Comparison of ENCODE assay signal across 8 cellular contexts in the genomic region with DNA sequence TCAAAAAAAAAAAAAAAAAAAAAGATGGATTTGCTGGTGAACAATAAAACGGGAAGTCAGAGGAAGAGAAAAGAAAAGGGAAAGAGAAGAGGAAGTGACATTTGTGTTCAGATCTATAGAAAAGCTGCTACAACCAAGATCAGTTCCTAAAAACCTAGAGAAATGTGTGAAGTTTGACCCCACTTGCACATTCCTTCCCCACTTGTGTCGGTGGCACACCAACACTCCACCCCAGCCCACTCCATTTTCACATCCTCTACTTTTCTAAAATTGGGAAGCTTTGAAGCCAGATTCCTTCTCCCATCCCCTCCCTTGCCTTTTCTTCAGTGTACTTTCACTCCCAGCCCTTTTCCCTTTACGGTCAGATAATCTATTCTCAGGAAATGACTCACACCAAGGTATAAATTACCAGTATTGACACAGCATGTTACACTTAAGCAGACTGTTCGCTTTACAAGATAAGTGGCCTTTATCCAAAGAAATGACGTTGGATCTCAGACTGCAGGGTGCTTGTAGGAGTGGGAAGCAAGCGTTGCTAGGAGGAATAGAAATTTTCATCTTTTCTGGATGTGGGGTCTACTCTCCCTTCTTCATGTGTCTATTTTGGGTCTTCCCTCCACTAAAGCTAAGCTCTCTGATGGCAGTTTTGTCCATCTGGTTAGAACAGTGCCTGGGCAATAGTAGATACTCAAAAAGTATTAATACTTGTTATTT.
DNase-seq lines count a peak whose midpoint lies in the region; ATAC-seq, FAIRE-seq and TF ChIP-seq lines count a peak whose summit lies in the region.

No MANE protein-coding gene starts in this region.

- no peak overlapping the region for H3K4me3 ChIP-seq in HL-60 (replicated peaks; ENCODE audit: insufficient read depth, low read length)
- H3K4me3 ChIP-seq in endothelial cell of umbilical vein (replicated peaks in 1 of 3; ENCODE audit: insufficient read depth in 1 of 3, low read depth in 1 of 3, low read length in 3 of 3), result peak overlapping the region in 1 of 3 experiments; percentile 34
- peak overlapping the region; percentile 24 for H3K4me3 ChIP-seq in osteoblast (ENCODE audit: insufficient read depth, low read length)
- H3K4me3 ChIP-seq in tibial nerve, result no peak overlapping the region

- BruUV-seq in endothelial cell of umbilical vein (replicated peaks; lab: Mats Ljungman, UMichigan), result no TSS peak

- peak; percentile 83 for FAIRE-seq in endothelial cell of umbilical vein (lab: Jason Lieb, UNC)
- FAIRE-seq in GM19239 (lab: Jason Lieb, UNC), result no peak

- peak; percentile 6 to 31 for DNase-seq in HL-60 (ENCODE audit: low read depth in 1 of 2, low spot score in 1 of 2)
- DNase-seq in NOMO-1 treated with dmso at 0.1 percent for 144 hours (lab: John Stamatoyannopoulos, UW; ENCODE audit: unreplicated experiment), result peak; percentile 43
- DNase-seq in endothelial cell of umbilical vein (ENCODE audit: low read depth, low spot score), result peak; percentile 92
- DNase-seq in osteoblast (ENCODE audit: insufficient read length, low spot score, missing footprints), result peak; percentile 88
- no peak for DNase-seq in effector CD8-positive, alpha-beta T cell (lab: John Stamatoyannopoulos, UW)
- no peak for DNase-seq in tibial nerve (ENCODE audit: low spot score in 2 of 2)
- no peak for DNase-seq in GM19239 (ENCODE audit: insufficient read length, low spot score)

- H3K9ac ChIP-seq in endothelial cell of umbilical vein (replicated peaks; ENCODE audit: extremely low read depth, insufficient read depth, low read length), result peak overlapping the region; percentile 73

- H3K36me3 ChIP-seq in endothelial cell of umbilical vein (ENCODE audit: control insufficient read depth in 2 of 2, extremely low read depth in 1 of 2, insufficient read depth in 2 of 2, low read length in 2 of 2), result no peaks in the 10 kb centered on the region
- H3K36me3 ChIP-seq in osteoblast (ENCODE audit: insufficient read depth, low read length), result no peaks in the 10 kb centered on the region
- H3K36me3 ChIP-seq in tibial nerve, result no peaks in the 10 kb centered on the region

- H3K27ac ChIP-seq in HL-60 (replicated peaks) (peak overlapping the region; percentile 1; the same call in 1 of the 2 replicates), endothelial cell of umbilical vein (ENCODE audit: insufficient read depth, low read depth, low read length) (peak overlapping the region; percentile 94), osteoblast (ENCODE audit: low read depth, low read length) (peak overlapping the region; percentile 49), tibial nerve (no peak overlapping the region)

- no peaks in the 10 kb centered on the region for H4K20me1 ChIP-seq in endothelial cell of umbilical vein (replicated peaks; ENCODE audit: control insufficient read depth, extremely low read depth, insufficient read depth, low read length)
- no peaks in the 10 kb centered on the region for H4K20me1 ChIP-seq in osteoblast (ENCODE audit: insufficient read depth, low read length)

- TF ChIP-seq POLR2A in endothelial cell of umbilical vein (IDR thresholded peaks at IDR 0.05; ENCODE audit: low read depth, low read length) (no peak), tibial nerve (IDR thresholded peaks at IDR 0.05) (no peak)

- H3K4me2 ChIP-seq in endothelial cell of umbilical vein (ENCODE audit: insufficient read depth, low read length) (peak overlapping the region; percentile 73), osteoblast (ENCODE audit: insufficient read depth, low read length) (peak overlapping the region; percentile 74)

- H3K9me1 ChIP-seq in endothelial cell of umbilical vein (replicated peaks; ENCODE audit: control insufficient read depth, extremely low read depth, insufficient read depth, low read length), result no peaks in the 10 kb centered on the region

- intact Hi-C loops in endothelial cell of umbilical vein (cut with micrococcal nuclease), result loop anchor here (1.0 to 2.0 kb wide), 7 partner anchors 38 to 286 kb away; a partner anchor contains a TSS

- H2AFZ ChIP-seq in endothelial cell of umbilical vein (ENCODE audit: low read depth, low read length) (peak overlapping the region; percentile 44), osteoblast (ENCODE audit: low read length) (peak overlapping the region; percentile 56)

- CTCF ChIA-PET in endothelial cell of umbilical vein (lab: Charles Lee), result interaction anchor here (0.7 to 1.0 kb wide), 3 partner anchors 37 to 125 kb away, joined by 4 to 5 read pairs (median 4); no protein-coding TSS in a partner anchor

- 23 to 25% methylated on average over 6 of the region's 6 CpGs for WGBS in tibial nerve, 2 donors

- H3K27me3 ChIP-seq in HL-60 (ENCODE audit: insufficient read depth, poor library complexity, severe bottlenecking) (no peaks in the 10 kb centered on the region), endothelial cell of umbilical vein (ENCODE audit: control insufficient read depth in 2 of 2, insufficient read depth in 2 of 2, low read length in 2 of 2) (no peaks in the 10 kb centered on the region), osteoblast (ENCODE audit: insufficient read depth, low read length) (no peaks in the 10 kb centered on the region), tibial nerve (no peaks in the 10 kb centered on the region)

- H3K9me3 ChIP-seq in endothelial cell of umbilical vein (replicated peaks; ENCODE audit: control insufficient read depth, insufficient read depth, low read length) (no peaks in the 10 kb centered on the region), osteoblast (ENCODE audit: low read depth, low read length) (no peaks in the 10 kb centered on the region), tibial nerve (no peaks in the 10 kb centered on the region)

- ATAC-seq in HG02852 (IDR thresholded peaks at IDR 0.05; ENCODE audit: unreplicated experiment), result no peak

- POLR2A ChIA-PET in endothelial cell of umbilical vein (lab: Charles Lee), result interaction anchor here (0.7 kb wide), 1 partner anchor 951 kb away, joined by 3 read pairs; no protein-coding TSS in a partner anchor

- dilution Hi-C loops in endothelial cell of umbilical vein (cut with MboI; ENCODE audit: extremely low pct_ligation_motif_present, low sequenced_read_pairs), result no loop called here

- TF ChIP-seq EP300 in tibial nerve (IDR thresholded peaks at IDR 0.05), result no peak

- H3K79me2 ChIP-seq in endothelial cell of umbilical vein (ENCODE audit: control insufficient read depth, insufficient read depth, low read length) (no peaks in the 10 kb centered on the region), osteoblast (ENCODE audit: insufficient read depth, low read length) (no peaks in the 10 kb centered on the region)

- H3K4me1 ChIP-seq in endothelial cell of umbilical vein (ENCODE audit: control insufficient read depth, extremely low read depth, insufficient read depth, low read length), result peaks cover 26% of the 10 kb centered on the region
- peaks cover 20% of the 10 kb centered on the region for H3K4me1 ChIP-seq in osteoblast (ENCODE audit: insufficient read depth, low read length)
- peaks cover 0 to 6% (median 0%) of the 10 kb centered on the region in 4 donors for H3K4me1 ChIP-seq in tibial nerve

- no peak for TF ChIP-seq CTCF in HL-60 (IDR thresholded peaks at IDR 0.05; ENCODE audit: insufficient read depth, low read length)
- no peak for TF ChIP-seq CTCF in endothelial cell of umbilical vein (IDR thresholded peaks at IDR 0.05; ENCODE audit: extremely low read depth in 1 of 2, insufficient read depth in 1 of 2, low read depth in 1 of 2, low read length in 2 of 2)
- no peak for TF ChIP-seq CTCF in osteoblast (IDR thresholded peaks at IDR 0.05; ENCODE audit: extremely low read depth, low read depth, low read length)
- TF ChIP-seq CTCF in tibial nerve (IDR thresholded peaks at IDR 0.05), result no peak

TF ChIP-seq in endothelial cell of umbilical vein, 7 proteins besides CTCF, POLR2A, EP300 and RAD21:
- TF ChIP-seq GATA2 (IDR thresholded peaks at IDR 0.05; ENCODE audit: insufficient read depth, insufficient read length, low read depth, low read length) (peak; percentile 82), MYC (IDR thresholded peaks at IDR 0.05; ENCODE audit: low read depth, low read length) (no peak), JUN (IDR thresholded peaks at IDR 0.05; ENCODE audit: borderline replicate concordance, insufficient read depth, insufficient read length, low read depth) (peak; percentile 91), FOS (IDR thresholded peaks at IDR 0.05; ENCODE audit: borderline replicate concordance, insufficient read depth, low read length) (peak; percentile 92), EZH2 (IDR thresholded peaks at IDR 0.05; ENCODE audit: borderline replicate concordance, low read depth, low read length, severe bottlenecking) (no peak), POLR2AphosphoS5 (IDR thresholded peaks at IDR 0.05; ENCODE audit: insufficient read depth, low read depth, low read length) (peak; percentile 56)
- TF ChIP-seq, protein P1, sequence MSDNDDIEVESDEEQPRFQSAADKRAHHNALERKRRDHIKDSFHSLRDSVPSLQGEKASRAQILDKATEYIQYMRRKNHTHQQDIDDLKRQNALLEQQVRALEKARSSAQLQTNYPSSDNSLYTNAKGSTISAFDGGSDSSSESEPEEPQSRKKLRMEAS (IDR thresholded peaks at IDR 0.05; ENCODE audit: insufficient read depth, insufficient read length), result no peak

Comparison
In these comparisons a context has a peak if more than half of its experiments do, and no peak if none do; other contexts are left out.
1. DNase-seq: peak in HL-60 (2 of 2), NOMO-1 treated with dmso at 0.1 percent for 144 hours (single experiment), endothelial cell of umbilical vein (single experiment) and osteoblast (single experiment); none in effector CD8-positive, alpha-beta T cell (single experiment), tibial nerve (0 of 2) and GM19239 (single experiment).
2. H3K27ac ChIP-seq: peak in HL-60 (single experiment), endothelial cell of umbilical vein (single experiment) and osteoblast (single experiment); none in tibial nerve (0 of 4).